8 cellular contexts compared by ENCODE assay signal in genomic region chr10:118423800-118424479, GRCh38.
DNase-seq lines count a peak whose midpoint lies in the region; ATAC-seq lines count a peak whose summit lies in the region.

No MANE protein-coding gene starts in this region.

- H3K9me3 ChIP-seq in effector memory CD4-positive, alpha-beta T cell (ENCODE audit: control insufficient read depth, low read length) = no peaks in the 10 kb centered on the region

- no peaks in the 10 kb centered on the region for H3K36me3 Mint-ChIP-seq in activated CD4-positive, alpha-beta memory T cell treated with anti-CD3 and anti-CD28 coated beads for 36 hours
- no peaks in the 10 kb centered on the region for H3K36me3 Mint-ChIP-seq in memory B cell

- no peak overlapping the region for H3K27ac ChIP-seq in effector memory CD4-positive, alpha-beta T cell (ENCODE audit: insufficient read depth, low read length, poor library complexity, severe bottlenecking)

- H3K4me3 Mint-ChIP-seq in activated CD4-positive, alpha-beta memory T cell treated with anti-CD3 and anti-CD28 coated beads for 36 hours = no peak overlapping the region
- H3K4me3 Mint-ChIP-seq in memory B cell = no peak overlapping the region

- POLR2A ChIA-PET in activated CD4-positive, alpha-beta memory T cell treated with anti-CD3 and anti-CD28 coated beads for 36 hours (lab: Charles Lee) = no interaction called here

- H3K4me1 ChIP-seq in effector memory CD4-positive, alpha-beta T cell (ENCODE audit: control insufficient read depth, insufficient read depth, low read length, poor library complexity, severe bottlenecking) = no peaks in the 10 kb centered on the region

- no peaks in the 10 kb centered on the region for H3K9me3 Mint-ChIP-seq in activated CD4-positive, alpha-beta memory T cell treated with anti-CD3 and anti-CD28 coated beads for 36 hours
- H3K9me3 Mint-ChIP-seq in memory B cell = peaks cover 3% of the 10 kb centered on the region

- intact Hi-C loops in activated CD4-positive, alpha-beta memory T cell treated with anti-CD3 and anti-CD28 coated beads for 36 hours (cut with micrococcal nuclease) = loop anchor here (5.0 kb wide), 2 partner anchors 82 to 927 kb away; partner anchors contain the start of gene FAM204A

- no peaks in the 10 kb centered on the region for H3K36me3 ChIP-seq in effector memory CD4-positive, alpha-beta T cell (ENCODE audit: control insufficient read depth, insufficient read depth, low read length)

- H3K4me3 ChIP-seq in effector memory CD4-positive, alpha-beta T cell (ENCODE audit: insufficient read depth, low read depth, low read length, poor library complexity, severe bottlenecking) = no peak overlapping the region

- peaks cover 4% of the 10 kb centered on the region for H3K27me3 ChIP-seq in effector memory CD4-positive, alpha-beta T cell (replicated peaks; ENCODE audit: control insufficient read depth, insufficient read depth, low read length, poor library complexity, severe bottlenecking)

- CTCF ChIA-PET in activated CD4-positive, alpha-beta memory T cell treated with anti-CD3 and anti-CD28 coated beads for 36 hours (lab: Charles Lee) = interaction anchor here (0.6 to 2.7 kb wide), 7 partner anchors 9 to 928 kb away, joined by 3 to 19 read pairs (median 4); no protein-coding TSS in a partner anchor

- no peak overlapping the region for H3K27ac Mint-ChIP-seq in activated CD4-positive, alpha-beta memory T cell treated with anti-CD3 and anti-CD28 coated beads for 36 hours
- no peak overlapping the region for H3K27ac Mint-ChIP-seq in memory B cell

- DNase-seq in C1 segment of cervical spinal cord (lab: John Stamatoyannopoulos, UW) (peak in 8 of 14 donors; percentile 5 to 50 (median 18)), NCI-H82 (lab: John Stamatoyannopoulos, UW) (peak; percentile 85), memory B cell (ENCODE audit: low spot score in 2 of 2) (peak; percentile 25 to 39)
- DNase-seq in activated CD4-positive, alpha-beta memory T cell treated with anti-CD3 and anti-CD28 coated beads for 36 hours = peak; percentile 80
- peak; percentile 3 to 18 (median 10) for DNase-seq in effector memory CD4-positive, alpha-beta T cell
- peak; percentile 44 to 59 for DNase-seq in stimulated activated CD8-positive, alpha-beta memory T cell treated with anti-CD3 and anti-CD28 coated beads, Interleukin-2, amount 100 ng/mL, for 48 hours (ENCODE audit: low read depth in 2 of 2)

- peak; percentile 99 for ATAC-seq in GM19351 (IDR thresholded peaks at IDR 0.05; ENCODE audit: unreplicated experiment)
- peak; percentile 93 for ATAC-seq in HG03460 (IDR thresholded peaks at IDR 0.05; ENCODE audit: unreplicated experiment)
- peak; percentile 79 for ATAC-seq in memory B cell (ENCODE audit: low read depth)

- peaks cover 3% of the 10 kb centered on the region for H3K4me1 Mint-ChIP-seq in activated CD4-positive, alpha-beta memory T cell treated with anti-CD3 and anti-CD28 coated beads for 36 hours (ENCODE audit: low read depth)
- peaks cover 2% of the 10 kb centered on the region for H3K4me1 Mint-ChIP-seq in memory B cell

- H3K27me3 Mint-ChIP-seq in activated CD4-positive, alpha-beta memory T cell treated with anti-CD3 and anti-CD28 coated beads for 36 hours = peaks cover 7% of the 10 kb centered on the region
- peaks cover 3% of the 10 kb centered on the region for H3K27me3 Mint-ChIP-seq in memory B cell

Comparison
In these comparisons a context has a peak if more than half of its experiments do, and no peak if none do; other contexts are left out.
1. DNase-seq: peak in every context shown above with its lines; median percentile 85 in NCI-H82; 80 in activated CD4-positive, alpha-beta memory T cell treated with anti-CD3 and anti-CD28 coated beads for 36 hours; 52 in stimulated activated CD8-positive, alpha-beta memory T cell treated with anti-CD3 and anti-CD28 coated beads, Interleukin-2, amount 100 ng/mL, for 48 hours; 32 in memory B cell; 18 in C1 segment of cervical spinal cord; 10 in effector memory CD4-positive, alpha-beta T cell.